ENCODE assay signal across 9 cellular contexts in the genomic region with DNA sequence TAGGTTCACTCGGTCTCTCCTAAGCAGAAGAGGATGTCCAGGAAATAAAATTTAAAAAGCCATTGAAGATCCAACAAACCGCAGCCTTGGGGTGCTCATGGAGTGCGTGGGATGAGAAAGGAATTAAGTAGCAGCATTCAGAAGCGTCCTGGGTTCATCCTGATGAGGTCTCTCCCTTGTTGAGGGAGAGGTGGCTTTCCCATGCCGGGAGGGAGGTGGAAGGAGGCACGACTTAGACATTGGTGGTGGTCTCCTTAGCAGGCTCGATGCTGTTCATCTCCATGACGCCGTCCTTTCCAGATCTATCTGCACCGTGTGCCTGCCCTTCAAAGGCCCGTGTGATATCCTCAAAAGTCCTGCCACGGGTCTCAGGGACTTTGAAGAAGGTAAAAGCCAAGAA. TPM values are rescaled to one million over a fixed set of nuclear protein-coding genes. Genes with fewer than 3 reads are reported as not detected.
DNase-seq lines count a peak whose midpoint lies in the region; ATAC-seq, FAIRE-seq and TF ChIP-seq lines count a peak whose summit lies in the region.
"Not testable (repeated sequence)": the region's sequence is repeated elsewhere in the genome, so short reads cannot be mapped to it uniquely, and the experiment has no call there.
"Had no signal": no experiment of that assay in that cellular context is flagged by ENCODE, and none has a peak within 500 bp of the region (broad histone marks: within the 10 kb centered on the region; RNA-seq: fewer than 3 reads in every experiment).

No MANE protein-coding gene starts in this region.

- H3K9me3 ChIP-seq in CD4-positive, CD25-positive, alpha-beta regulatory T cell (ENCODE audit: control insufficient read depth in 2 of 2, low read length in 2 of 2); T-helper 17 cell (ENCODE audit: control insufficient read depth, low read length, poor library complexity, severe bottlenecking); K562 (replicated peaks; ENCODE audit: control insufficient read depth, insufficient read depth, low read depth, low read length); naive thymus-derived CD4-positive, alpha-beta T cell (ENCODE audit: control insufficient read depth in 2 of 3, low read length in 3 of 3); smooth muscle cell (replicated peaks; ENCODE audit: low read depth): not testable (repeated sequence)

- no CpG with 5 or more reads among the region's 12 CpGs for whole genome bisulfite sequencing in K562 (ENCODE audit: insufficient coverage, low coverage, missing lambda C conversion rate)
- 89% methylated on average over 12 of the region's 12 CpGs for WGBS in smooth muscle cell (ENCODE audit: low lambda C conversion rate)

- H3F3A ChIP-seq in GM23338 (replicated peaks; ENCODE audit: low read depth) = peaks cover 50% of the 10 kb centered on the region
- peaks cover 53% of the 10 kb centered on the region for H3F3A ChIP-seq in smooth muscle cell (ENCODE audit: low read depth)

- not testable (repeated sequence) for H3K4me2 ChIP-seq in GM23338; K562 (ENCODE audit: insufficient read depth, low read length); smooth muscle cell

- H3K36me3 Mint-ChIP-seq in CD4-positive, CD25-positive, alpha-beta regulatory T cell = peaks cover 58% of the 10 kb centered on the region
- peaks cover 67% of the 10 kb centered on the region for H3K36me3 Mint-ChIP-seq in GM23338 (ENCODE audit: low read depth)
- H3K36me3 Mint-ChIP-seq in T-helper 17 cell (ENCODE audit: low read depth) = not testable (repeated sequence)
- H3K36me3 Mint-ChIP-seq in activated T-helper 17 cell treated with anti-CD3 and anti-CD28 coated beads, Interleukin-2, amount 50 U/mL, for 72 hours (ENCODE audit: low read depth) = peaks cover 76% of the 10 kb centered on the region
- peaks cover 14 to 58% (median 43%) of the 10 kb centered on the region in 3 donors for H3K36me3 Mint-ChIP-seq in immature natural killer cell
- H3K36me3 Mint-ChIP-seq in naive thymus-derived CD4-positive, alpha-beta T cell = peaks cover 4 to 76% (median 50%) of the 10 kb centered on the region in 5 donors

- H3K27ac Mint-ChIP-seq in CD4-positive, CD25-positive, alpha-beta regulatory T cell = peak overlapping the region in 2 of 3 donors; percentile 56 to 72
- peak overlapping the region; percentile 37; the same call in 1 of the 2 replicates for H3K27ac Mint-ChIP-seq in GM23338
- peak overlapping the region; percentile 88 for H3K27ac Mint-ChIP-seq in T-helper 17 cell
- H3K27ac Mint-ChIP-seq in activated T-helper 17 cell treated with anti-CD3 and anti-CD28 coated beads, Interleukin-2, amount 50 U/mL, for 72 hours = peak overlapping the region; percentile 61
- H3K27ac Mint-ChIP-seq in immature natural killer cell = peak overlapping the region; percentile 12 to 50 (median 34)
- peak overlapping the region in 5 of 9 donors; percentile 25 to 80 (median 69) for H3K27ac Mint-ChIP-seq in naive thymus-derived CD4-positive, alpha-beta T cell

- not testable (repeated sequence) for H3K9me2 ChIP-seq in GM23338 (ENCODE audit: insufficient read depth)

- not testable (repeated sequence) for H3K27me3 Mint-ChIP-seq in CD4-positive, CD25-positive, alpha-beta regulatory T cell; T-helper 17 cell; activated T-helper 17 cell treated with anti-CD3 and anti-CD28 coated beads, Interleukin-2, amount 50 U/mL, for 72 hours; immature natural killer cell (ENCODE audit: low read depth in 3 of 3); naive thymus-derived CD4-positive, alpha-beta T cell
- peaks cover 19% of the 10 kb centered on the region for H3K27me3 Mint-ChIP-seq in GM23338 (ENCODE audit: insufficient read depth, low read depth, poor library complexity)

- not testable (repeated sequence) for H3K9me3 Mint-ChIP-seq in CD4-positive, CD25-positive, alpha-beta regulatory T cell; GM23338; activated T-helper 17 cell treated with anti-CD3 and anti-CD28 coated beads, Interleukin-2, amount 50 U/mL, for 72 hours; immature natural killer cell; naive thymus-derived CD4-positive, alpha-beta T cell

- FAIRE-seq in K562 (lab: Jason Lieb, UNC) = peak; percentile 37

- TF ChIP-seq POLR2A in K562 (conservative IDR thresholded peaks at IDR 0.05) = not testable (repeated sequence)

- H3K79me2 ChIP-seq in GM23338 (replicated peaks; ENCODE audit: insufficient read depth) = peaks cover 29% of the 10 kb centered on the region
- H3K79me2 ChIP-seq in K562 (ENCODE audit: control insufficient read depth, insufficient read depth, low read length); smooth muscle cell (ENCODE audit: low read depth): not testable (repeated sequence)

- CTCF ChIA-PET in K562 (lab: Yijun Ruan, JAX; ENCODE audit: low intra/inter-chr PET ratio) = not testable (repeated sequence)
- CTCF ChIA-PET in naive thymus-derived CD4-positive, alpha-beta T cell (lab: Charles Lee) = interaction anchor here (0.6 kb wide), 1 partner anchor 143 kb away, joined by 3 read pairs; no protein-coding TSS in a partner anchor

- not testable (repeated sequence) for H3K27ac ChIP-seq in CD4-positive, CD25-positive, alpha-beta regulatory T cell (ENCODE audit: insufficient read depth, low read length, poor library complexity, severe bottlenecking); GM23338 (ENCODE audit: low read depth); K562 (ENCODE audit: extremely low read depth, low read depth, low read length); naive thymus-derived CD4-positive, alpha-beta T cell (ENCODE audit: low read depth, low read length)
- peak overlapping the region; percentile 54 for H3K27ac ChIP-seq in smooth muscle cell (ENCODE audit: low read depth)

- DNase-seq in CD4-positive, CD25-positive, alpha-beta regulatory T cell; GM23338 (ENCODE audit: low spot score); T-helper 17 cell; K562 (ENCODE audit: extremely low read depth in 1 of 4, low spot score in 3 of 4); immature natural killer cell; naive thymus-derived CD4-positive, alpha-beta T cell; smooth muscle cell (lab: John Stamatoyannopoulos, UW; ENCODE audit: unreplicated experiment): not testable (repeated sequence)

- POLR2A ChIA-PET in K562 (lab: Yijun Ruan, JAX) = interaction anchor here (0.7 to 0.9 kb wide), 2 partner anchors 29 to 31 kb away, joined by 3 read pairs; no protein-coding TSS in a partner anchor
- POLR2A ChIA-PET in naive thymus-derived CD4-positive, alpha-beta T cell (lab: Charles Lee) = not testable (repeated sequence)

- peaks cover 70% of the 10 kb centered on the region for H3K36me3 ChIP-seq in CD4-positive, CD25-positive, alpha-beta regulatory T cell (ENCODE audit: control insufficient read depth, insufficient read depth, low read length)
- H3K36me3 ChIP-seq in GM23338 (ENCODE audit: insufficient read depth) = peaks cover 60% of the 10 kb centered on the region
- peaks cover 65% of the 10 kb centered on the region for H3K36me3 ChIP-seq in K562 (ENCODE audit: control insufficient read depth, insufficient read depth, low read length)
- H3K36me3 ChIP-seq in naive thymus-derived CD4-positive, alpha-beta T cell (ENCODE audit: control insufficient read depth in 2 of 3, insufficient read depth in 3 of 3, low read length in 3 of 3) = peaks cover 41 to 65% (median 44%) of the 10 kb centered on the region in 3 experiments
- peaks cover 36% of the 10 kb centered on the region for H3K36me3 ChIP-seq in smooth muscle cell (ENCODE audit: low read depth)

- BruUV-seq in K562 (replicated peaks; lab: Mats Ljungman, UMichigan) = not testable (repeated sequence)

- H4K20me1 ChIP-seq in GM23338 (replicated peaks; ENCODE audit: insufficient read depth) (peaks cover 12% of the 10 kb centered on the region; the same call in 1 of the 2 replicates), smooth muscle cell (ENCODE audit: low read depth) (peaks cover 86% of the 10 kb centered on the region)
- H4K20me1 ChIP-seq in K562 (replicated peaks; ENCODE audit: control insufficient read depth, insufficient read depth, low read length) = not testable (repeated sequence)

- in situ Hi-C loops in K562 (cut with MboI) = not testable (repeated sequence)

- not testable (repeated sequence) for ATAC-seq in CD4-positive, CD25-positive, alpha-beta regulatory T cell (ENCODE audit: low read depth in 2 of 2); GM23338; T-helper 17 cell; activated T-helper 17 cell treated with anti-CD3 and anti-CD28 coated beads, Interleukin-2, amount 50 U/mL, for 72 hours (replicated peaks); K562; naive thymus-derived CD4-positive, alpha-beta T cell

- intact Hi-C loops in K562 (cut with micrococcal nuclease); naive thymus-derived CD4-positive, alpha-beta T cell (cut with micrococcal nuclease): not testable (repeated sequence)

- not testable (repeated sequence) for TF ChIP-seq CTCF in GM23338 (conservative IDR thresholded peaks at IDR 0.05; ENCODE audit: low read depth in 2 of 2); K562 (IDR thresholded peaks at IDR 0.05 in 2 of 3, conservative IDR thresholded peaks at IDR 0.05 in 1 of 3; ENCODE audit: insufficient read depth in 2 of 3, low read depth in 1 of 3, low read length in 3 of 3); smooth muscle cell (IDR thresholded peaks at IDR 0.05; ENCODE audit: borderline replicate concordance, insufficient read depth, poor library complexity, severe bottlenecking)

- not testable (repeated sequence) for H3K9me1 ChIP-seq in K562 (ENCODE audit: control insufficient read depth, insufficient read depth, low read length)

- not testable (repeated sequence) for H3K4me3 ChIP-seq in CD4-positive, CD25-positive, alpha-beta regulatory T cell (ENCODE audit: low read depth, low read length); GM23338; K562; naive thymus-derived CD4-positive, alpha-beta T cell (ENCODE audit: low read length); smooth muscle cell

- not testable (repeated sequence) for H3K9ac ChIP-seq in K562 (ENCODE audit: insufficient read depth in 1 of 2, low read depth in 2 of 2, low read length in 2 of 2); smooth muscle cell (ENCODE audit: low read depth)

- not testable (repeated sequence) for H3K27me3 ChIP-seq in CD4-positive, CD25-positive, alpha-beta regulatory T cell (ENCODE audit: control insufficient read depth, insufficient read depth, low read length); GM23338 (ENCODE audit: insufficient read depth); K562 (ENCODE audit: control insufficient read depth in 2 of 2, insufficient read depth in 2 of 2, low read length in 2 of 2); naive thymus-derived CD4-positive, alpha-beta T cell (ENCODE audit: control insufficient read depth in 2 of 2, insufficient read depth in 2 of 2, low read length in 2 of 2); smooth muscle cell (ENCODE audit: low read depth)

- H3K4me1 ChIP-seq in CD4-positive, CD25-positive, alpha-beta regulatory T cell (ENCODE audit: control insufficient read depth, insufficient read depth, low read length, poor library complexity, severe bottlenecking); GM23338 (ENCODE audit: insufficient read depth); K562 (replicated peaks in 1 of 2; ENCODE audit: control insufficient read depth in 2 of 2, insufficient read depth in 2 of 2, low read length in 2 of 2); naive thymus-derived CD4-positive, alpha-beta T cell (ENCODE audit: control insufficient read depth in 2 of 2, insufficient read depth in 2 of 2, low read length in 2 of 2); smooth muscle cell (ENCODE audit: low read depth): not testable (repeated sequence)

- peak overlapping the region in 2 of 4 donors; percentile 9 to 61 for H3K4me3 Mint-ChIP-seq in CD4-positive, CD25-positive, alpha-beta regulatory T cell
- H3K4me3 Mint-ChIP-seq in GM23338, immature natural killer cell: not testable (repeated sequence)
- H3K4me3 Mint-ChIP-seq in T-helper 17 cell = peak overlapping the region; percentile 39
- H3K4me3 Mint-ChIP-seq in activated T-helper 17 cell treated with anti-CD3 and anti-CD28 coated beads, Interleukin-2, amount 50 U/mL, for 72 hours = peak overlapping the region; percentile 31
- H3K4me3 Mint-ChIP-seq in naive thymus-derived CD4-positive, alpha-beta T cell = peak overlapping the region in 5 of 10 donors; percentile 7 to 63 (median 35)

- not testable (repeated sequence) for H2AFZ ChIP-seq in GM23338; K562 (ENCODE audit: low read depth, low read length); smooth muscle cell (ENCODE audit: low read depth)

- TF ChIP-seq EP300 in K562 (IDR thresholded peaks at IDR 0.05; ENCODE audit: low read length) = not testable (repeated sequence)

- TF ChIP-seq RAD21 in K562 (CRISPR knock-in tag; conservative IDR thresholded peaks at IDR 0.05 in 1 of 2, IDR thresholded peaks at IDR 0.05 in 1 of 2) = not testable (repeated sequence)

- H3K4me1 Mint-ChIP-seq in CD4-positive, CD25-positive, alpha-beta regulatory T cell = peaks cover 19 to 66% (median 48%) of the 10 kb centered on the region in 4 donors
- H3K4me1 Mint-ChIP-seq in GM23338 = peaks cover 35% of the 10 kb centered on the region
- peaks cover 28% of the 10 kb centered on the region for H3K4me1 Mint-ChIP-seq in T-helper 17 cell
- peaks cover 13% of the 10 kb centered on the region for H3K4me1 Mint-ChIP-seq in activated T-helper 17 cell treated with anti-CD3 and anti-CD28 coated beads, Interleukin-2, amount 50 U/mL, for 72 hours
- H3K4me1 Mint-ChIP-seq in immature natural killer cell = peaks cover 44 to 58% of the 10 kb centered on the region in 2 donors
- peaks cover 34 to 69% (median 46%) of the 10 kb centered on the region in 7 donors for H3K4me1 Mint-ChIP-seq in naive thymus-derived CD4-positive, alpha-beta T cell

RNA-seq across cellular contexts. Expression of gene SLC2A3, which starts 14.8 kb away (rescaled TPM):
- total RNA-seq in CD4-positive, CD25-positive, alpha-beta regulatory T cell = 947 TPM
- polyA plus RNA-seq in CD4-positive, CD25-positive, alpha-beta regulatory T cell = 100 to 1,000 TPM in 3 of 4 donors, 10 to 100 TPM in 1; 96.9 to 128 (median 103) TPM
- total RNA-seq in GM23338 (2014; rRNA removed; shearing (Covaris generic)) = 388 and 451 TPM in 2 replicates
- polyA plus RNA-seq in GM23338 (2016; fragmentation: Nextera tagmentation; extraction: Ambion mirVana) = 199 and 208 TPM in 2 replicates
- 100 to 1,000 TPM; 689 to 766 TPM for total RNA-seq in T-helper 17 cell
- 1,000 to 10,000 TPM in 1 of 2 donors, 100 to 1,000 TPM in 1; 296 to 1,246 TPM for total RNA-seq in activated T-helper 17 cell treated with anti-CD3 and anti-CD28 coated beads, Interleukin-2, amount 50 U/mL, for 72 hours
- total RNA-seq in K562 (2011; cell fraction: chromatin; rRNA removed; ENCODE audit: low replicate concordance) = 809 and 942 TPM in 2 replicates
- 602 and 714 TPM in 2 replicates for total RNA-seq in K562 (2011; cell fraction: nucleolus; rRNA removed)
- 822 and 830 TPM in 2 replicates for total RNA-seq in K562 (2011; cell fraction: nucleoplasm; rRNA removed)
- total RNA-seq in K562 (2014; rRNA removed) = 64.0 and 67.3 TPM in 2 replicates
- total RNA-seq in K562 (2014; rRNA removed; fragmentation: Illumina TruSeq; extraction: Trizol) = 119 and 138 TPM in 2 replicates
- total RNA-seq in K562 (2015; rRNA removed; fragmentation: Illumina TruSeq; extraction: Trizol) = 78.9 and 86.3 TPM in 2 replicates
- 140 and 161 TPM in 2 replicates for total RNA-seq in K562 (2021)
- polyA plus RNA-seq in K562 (2011; rRNA removed) = 296 and 491 TPM in 2 replicates
- polyA plus RNA-seq in K562 (2011; cell fraction: cytosol; rRNA removed) = 291 and 361 TPM in 2 replicates
- polyA plus RNA-seq in K562 (2011; cell fraction: nucleus; rRNA removed) = 164 and 209 TPM in 2 replicates
- 81.0 and 167 TPM in 2 replicates for polyA plus RNA-seq in K562 (2012)
- polyA plus RNA-seq in K562 (2014; fragmentation: Illumina TruSeq; extraction: Trizol) = 101 and 104 TPM in 2 replicates
- 100 to 1,000 TPM in 1 of 2 experiments, 10 to 100 TPM in 1; 93.4 to 129 TPM for polyA plus RNA-seq in K562 (2014; fragmentation: Nextera tagmentation; extraction: Ambion mirVana)
- polyA plus RNA-seq in K562 (2014; rRNA removed) = 97.9 and 98.7 TPM in 2 replicates
- 452 and 599 TPM in 2 replicates for polyA minus RNA-seq in K562 (2011; rRNA and poly(A)+ RNA removed)
- polyA minus RNA-seq in K562 (2011; cell fraction: cytosol; rRNA and poly(A)+ RNA removed) = 168 and 265 TPM in 2 replicates
- 149 and 249 TPM in 2 replicates for polyA minus RNA-seq in K562 (2011; cell fraction: nucleus; rRNA and poly(A)+ RNA removed)
- 100 to 1,000 TPM in 2 of 3 donors, 10 to 100 TPM in 1; 55.0 to 114 (median 114) TPM for polyA plus RNA-seq in immature natural killer cell
- total RNA-seq in naive thymus-derived CD4-positive, alpha-beta T cell = 100 to 1,000 TPM; 110 to 830 (median 488) TPM
- polyA plus RNA-seq in naive thymus-derived CD4-positive, alpha-beta T cell = 100 to 1,000 TPM in 1 of 2 donors, 10 to 100 TPM in 1; 61.9 to 126 TPM
- 938 and 998 TPM in 2 replicates for total RNA-seq in smooth muscle cell
- 211 and 466 TPM in 2 replicates for polyA plus RNA-seq in smooth muscle cell

RNA-seq across cellular contexts. Expression of gene SLC2A14, which starts 48.5 kb away (rescaled TPM):
- 0.25 TPM for total RNA-seq in CD4-positive, CD25-positive, alpha-beta regulatory T cell
- polyA plus RNA-seq in CD4-positive, CD25-positive, alpha-beta regulatory T cell = 1 to 10 TPM in 1 of 4 donors, not detected in 3; 1.6 TPM
- total RNA-seq in GM23338 (2014; rRNA removed; shearing (Covaris generic)) = 26.1 and 31.5 TPM in 2 replicates
- 6.7 and 6.8 TPM in 2 replicates for polyA plus RNA-seq in GM23338 (2016; fragmentation: Nextera tagmentation; extraction: Ambion mirVana)
- total RNA-seq in T-helper 17 cell = 1 to 10 TPM in 1 of 2 donors, under 1 TPM in 1; 0.17 to 6.4 TPM
- total RNA-seq in activated T-helper 17 cell treated with anti-CD3 and anti-CD28 coated beads, Interleukin-2, amount 50 U/mL, for 72 hours = 1 to 10 TPM in 1 of 2 donors, under 1 TPM in 1; 0.58 to 2.3 TPM
- total RNA-seq in K562 (2011; cell fraction: chromatin; rRNA removed; ENCODE audit: low replicate concordance) = 0.79 and 1.5 TPM in 2 replicates
- total RNA-seq in K562 (2011; cell fraction: nucleolus; rRNA removed) = 1.4 and 4.7 TPM in 2 replicates
- total RNA-seq in K562 (2011; cell fraction: nucleoplasm; rRNA removed) = 1.7 and 2.0 TPM in 2 replicates
- total RNA-seq in K562 (2014; rRNA removed) = 0.20 TPM in 1 of 2 replicates, not detected in the other
- 5.4 and 6.8 TPM in 2 replicates for total RNA-seq in K562 (2014; rRNA removed; fragmentation: Illumina TruSeq; extraction: Trizol)
- total RNA-seq in K562 (2015; rRNA removed; fragmentation: Illumina TruSeq; extraction: Trizol) = 3.6 and 4.3 TPM in 2 replicates
- 7.4 and 8.9 TPM in 2 replicates for total RNA-seq in K562 (2021)
- 6.3 and 6.8 TPM in 2 replicates for polyA plus RNA-seq in K562 (2011; rRNA removed)
- polyA plus RNA-seq in K562 (2011; cell fraction: cytosol; rRNA removed) = 4.8 and 6.8 TPM in 2 replicates
- 0.22 and 0.54 TPM in 2 replicates for polyA plus RNA-seq in K562 (2011; cell fraction: nucleus; rRNA removed)
- 2.4 and 4.4 TPM in 2 replicates for polyA plus RNA-seq in K562 (2012)
- polyA plus RNA-seq in K562 (2014; fragmentation: Illumina TruSeq; extraction: Trizol) = 0.74 and 1.1 TPM in 2 replicates
- 1 to 10 TPM; 4.0 to 5.2 TPM for polyA plus RNA-seq in K562 (2014; fragmentation: Nextera tagmentation; extraction: Ambion mirVana)
- polyA plus RNA-seq in K562 (2014; rRNA removed) = 0.13 and 0.19 TPM in 2 replicates
- 0.54 and 1.1 TPM in 2 replicates for polyA minus RNA-seq in K562 (2011; rRNA and poly(A)+ RNA removed)
- 16.2 and 21.5 TPM in 2 replicates for polyA minus RNA-seq in K562 (2011; cell fraction: cytosol; rRNA and poly(A)+ RNA removed)
- polyA minus RNA-seq in K562 (2011; cell fraction: nucleus; rRNA and poly(A)+ RNA removed) = 0.54 and 0.78 TPM in 2 replicates
- not detected for polyA plus RNA-seq in immature natural killer cell
- 1 to 10 TPM in 3 of 5 experiments, under 1 TPM in 2; 0.15 to 4.3 (median 1.9) TPM for total RNA-seq in naive thymus-derived CD4-positive, alpha-beta T cell
- polyA plus RNA-seq in naive thymus-derived CD4-positive, alpha-beta T cell = under 1 TPM in 1 of 2 donors, not detected in 1; 0.54 TPM
- 2.3 and 2.8 TPM in 2 replicates for total RNA-seq in smooth muscle cell
- 8.1 and 19.3 TPM in 2 replicates for polyA plus RNA-seq in smooth muscle cell
- total RNA-seq: HT1080 had no signal

Comparison
In these comparisons a context has a peak if more than half of its experiments do, and no peak if none do; other contexts are left out.
1. H3K27ac Mint-ChIP-seq: peak in every context shown above with its lines; median percentile 88 in T-helper 17 cell; 69 in naive thymus-derived CD4-positive, alpha-beta T cell; 64 in CD4-positive, CD25-positive, alpha-beta regulatory T cell; 61 in activated T-helper 17 cell treated with anti-CD3 and anti-CD28 coated beads, Interleukin-2, amount 50 U/mL, for 72 hours; 37 in GM23338; 34 in immature natural killer cell.